11 cellular contexts compared by ENCODE assay signal in the genomic region with DNA sequence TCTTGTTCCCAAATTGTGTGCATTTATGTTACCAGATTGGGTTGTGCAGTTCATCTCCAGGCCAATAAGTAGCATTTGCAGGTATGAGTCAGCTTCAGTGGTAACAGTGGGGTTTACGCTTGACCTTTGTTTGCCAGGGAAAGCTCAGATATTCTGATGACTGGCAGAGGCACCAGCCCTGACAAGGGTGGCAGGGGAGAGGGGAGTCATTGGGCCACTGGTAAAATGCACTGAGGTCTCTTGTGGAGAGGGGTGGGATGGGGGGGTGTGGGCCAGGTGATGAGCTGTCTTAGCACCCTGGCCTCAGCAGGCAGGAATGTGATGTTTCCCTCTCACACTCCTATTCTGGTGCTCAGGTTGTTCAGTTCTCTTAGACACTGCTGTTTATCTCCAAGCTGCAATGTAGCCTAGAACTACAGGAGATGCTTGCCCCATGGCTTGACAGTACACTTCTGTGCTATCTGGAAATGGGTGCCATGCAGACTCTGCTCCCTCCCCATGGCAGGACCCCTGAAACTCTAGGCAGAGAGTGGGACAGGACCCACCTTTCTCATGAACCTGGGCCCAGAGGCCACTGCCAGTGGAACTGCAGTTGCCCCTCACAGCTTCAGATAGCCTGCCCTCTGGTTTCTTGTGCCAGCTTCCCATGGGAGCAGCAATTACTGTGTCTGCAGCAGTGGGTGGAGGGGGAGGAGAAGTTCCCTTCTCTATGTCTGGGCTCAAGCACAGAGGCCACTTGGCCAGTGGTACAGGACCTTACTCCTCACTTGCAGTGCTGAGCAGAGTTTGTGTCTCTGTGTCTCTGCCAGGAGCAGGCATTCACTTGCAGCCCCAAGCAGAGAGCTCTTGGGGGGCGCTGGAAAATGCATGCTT. TPM values are rescaled to one million over a fixed set of nuclear protein-coding genes. Genes with fewer than 3 reads are reported as not detected.
DNase-seq lines count a peak whose midpoint lies in the region; ATAC-seq, FAIRE-seq and TF ChIP-seq lines count a peak whose summit lies in the region.
"Had no signal": no experiment of that assay in that cellular context is flagged by ENCODE, and none has a peak within 500 bp of the region (broad histone marks: within the 10 kb centered on the region; RNA-seq: fewer than 3 reads in every experiment).

No MANE protein-coding gene starts in this region.

- H3K4me1 ChIP-seq in foreskin keratinocyte = peaks cover 5% of the 10 kb centered on the region

- FAIRE-seq in D721Med (lab: Jason Lieb, UNC) = no peak
- FAIRE-seq: G401.6 had no signal

- H3K27me3 ChIP-seq in foreskin keratinocyte = no peaks in the 10 kb centered on the region

- DNase-seq in ACHN (peak; percentile 70), RPMI7951 (ENCODE audit: low read depth) (peak; percentile 29), foreskin keratinocyte (peak; percentile 21 to 41), NCI-H1417 (lab: John Stamatoyannopoulos, UW) (no peak), D721Med (ENCODE audit: insufficient read length, low spot score) (no peak)
- DNase-seq: GM23248, NCI-H2107 had no signal

- ATAC-seq in GM18502 (IDR thresholded peaks at IDR 0.05; ENCODE audit: poor library complexity, unreplicated experiment) (peak; percentile 43), foreskin keratinocyte (peak; percentile 86), GM21717 (IDR thresholded peaks at IDR 0.05; ENCODE audit: unreplicated experiment) (no peak), GM18861 (IDR thresholded peaks at IDR 0.05; ENCODE audit: unreplicated experiment) (no peak)

- in situ Hi-C loops in ACHN (cut with HindIII; ENCODE audit: low pct_ligation_motif_present, low pct_unique_long_range_greater_than_20kb, low sequenced_read_pairs) = no loop called here

- no peak overlapping the region for H3K27ac ChIP-seq in foreskin keratinocyte
- H3K27ac ChIP-seq: GM23248 had no signal

- no peak for TF ChIP-seq CTCF in foreskin keratinocyte (conservative IDR thresholded peaks at IDR 0.05)
- no peak for TF ChIP-seq CTCF in D721Med (IDR thresholded peaks at IDR 0.05; ENCODE audit: insufficient read depth, missing control alignments)

RNA-seq across cellular contexts. Expression of a gene that starts 31.9 kb away (rescaled TPM):
- total RNA-seq in RPMI7951 (2014; rRNA removed; shearing (Covaris generic)) = 19.2 and 40.0 TPM in 2 replicates
- 42.6 and 49.7 TPM in 2 replicates for total RNA-seq in foreskin keratinocyte
- polyA plus RNA-seq in foreskin keratinocyte = 29.1 and 34.1 TPM in 2 replicates

Comparison
In these comparisons a context has a peak if more than half of its experiments do, and no peak if none do; other contexts are left out.
1. DNase-seq: peak in ACHN (single experiment), RPMI7951 (single experiment) and foreskin keratinocyte (2 of 2); none in NCI-H1417 (0 of 3) and D721Med (single experiment).
2. ATAC-seq: peak in GM18502 (single experiment) and foreskin keratinocyte (single experiment); none in GM21717 (single experiment) and GM18861 (single experiment).